ENCODE assay signal across 12 cellular contexts in genomic region chr22:20553947-20554741, GRCh38. TPM values are rescaled to one million over a fixed set of nuclear protein-coding genes. Genes with fewer than 3 reads are reported as not detected.
DNase-seq lines count a peak whose midpoint lies in the region; ATAC-seq and TF ChIP-seq lines count a peak whose summit lies in the region.
"Had no signal": no experiment of that assay in that cellular context is flagged by ENCODE, and none has a peak within 500 bp of the region (broad histone marks: within the 10 kb centered on the region; RNA-seq: fewer than 3 reads in every experiment).

No MANE protein-coding gene starts in this region.

- no peak for ATAC-seq in heart right ventricle
- ATAC-seq in Right ventricle myocardium superior (ENCODE audit: poor library complexity): no peak
- no peak for ATAC-seq in naive thymus-derived CD8-positive, alpha-beta T cell
- no peak for ATAC-seq in HG02623 (IDR thresholded peaks at IDR 0.05; ENCODE audit: unreplicated experiment)
- ATAC-seq: activated naive CD4-positive, alpha-beta T cell treated with anti-CD3 and anti-CD28 coated beads, Interleukin-2, amount 50 U/mL, for 72 hours had no signal

- H3K27me3 ChIP-seq in heart right ventricle (no peaks in the 10 kb centered on the region), uterus (no peaks in the 10 kb centered on the region), thyroid gland (no peaks in the 10 kb centered on the region)

- no peak for TF ChIP-seq CTCF in heart right ventricle (IDR thresholded peaks at IDR 0.05)
- TF ChIP-seq CTCF in chondrocyte (IDR thresholded peaks at IDR 0.05): no peak
- no peak for TF ChIP-seq CTCF in uterus (IDR thresholded peaks at IDR 0.05)
- no peak for TF ChIP-seq CTCF in thyroid gland (IDR thresholded peaks at IDR 0.05)

- TF ChIP-seq POLR2A in uterus (IDR thresholded peaks at IDR 0.05) (no peak), thyroid gland (IDR thresholded peaks at IDR 0.05) (no peak)

- peaks cover 0 to 6% (median 0%) of the 10 kb centered on the region in 11 donors for H3K9me3 ChIP-seq in heart right ventricle
- no peaks in the 10 kb centered on the region for H3K9me3 ChIP-seq in uterus
- H3K9me3 ChIP-seq in thyroid gland: no peaks in the 10 kb centered on the region

- POLR2A ChIA-PET in naive thymus-derived CD8-positive, alpha-beta T cell (lab: Charles Lee): interaction anchor here (1.3 to 18.4 kb wide), 7 partner anchors 10 to 91 kb away, joined by 4 to 796 read pairs (median 12); partner anchors contain the start of genes KLHL22 and MED15

- H3K4me1 Mint-ChIP-seq in chondrocyte (ENCODE audit: low read depth): peaks cover 88% of the 10 kb centered on the region
- H3K4me1 Mint-ChIP-seq in naive thymus-derived CD8-positive, alpha-beta T cell: peaks cover 51 to 100% (median 92%) of the 10 kb centered on the region in 4 donors

- peak overlapping the region; percentile 8 to 92 (median 86) for H3K27ac ChIP-seq in heart right ventricle
- H3K27ac ChIP-seq in uterus: peak overlapping the region; percentile 93 to 98
- H3K27ac ChIP-seq in thyroid gland: peak overlapping the region in 1 of 3 donors; percentile 62

- H3K4me1 ChIP-seq in heart right ventricle: peaks cover 50 to 93% (median 86%) of the 10 kb centered on the region in 9 donors
- peaks cover 39 to 46% of the 10 kb centered on the region in 2 donors for H3K4me1 ChIP-seq in uterus
- H3K4me1 ChIP-seq in thyroid gland: peaks cover 33 to 52% of the 10 kb centered on the region in 2 donors

- 85 to 87% methylated on average over 8 of the region's 8 CpGs for WGBS in heart right ventricle, 2 donors
- 83 to 92% methylated on average over 1 to 7 of the region's 8 CpGs for WGBS in thyroid gland, 2 donors

- peak overlapping the region; percentile 97 for H3K27ac Mint-ChIP-seq in chondrocyte (ENCODE audit: unreplicated experiment)
- peak overlapping the region; percentile 31 to 100 (median 96) for H3K27ac Mint-ChIP-seq in naive thymus-derived CD8-positive, alpha-beta T cell

- DNase-seq in heart right ventricle (no peak), Right ventricle myocardium superior (no peak), chondrocyte (ENCODE audit: low spot score) (peak; percentile 81), uterus (peak in 1 of 2 donors; percentile 17), thyroid gland (no peak), DMS79 treated with DMSO at 0.1 percent for 48 hours (lab: John Stamatoyannopoulos, UW) (no peak)
- DNase-seq in naive thymus-derived CD8-positive, alpha-beta T cell: no peak
- DNase-seq: activated CD4-positive, alpha-beta T cell treated with anti-CD3 and anti-CD28 coated beads, Interleukin-2, amount 50 U/mL, for 1 hour; AML-193; effector CD4-positive, alpha-beta T cell had no signal

- intact Hi-C loops in heart right ventricle (cut with DNase I): loop anchor here in 2 of 10 donors (5.0 kb wide), 1 partner anchor 47 kb away; the partner anchor contains the start of gene MED15 (in 2 of the 2)
- intact Hi-C loops in Right ventricle myocardium superior (cut with DNase I): loop anchor here (5.0 kb wide), 1 partner anchor 47 kb away; the partner anchor contains the start of gene MED15
- intact Hi-C loops in uterus (cut with DNase I; ENCODE audit: low total_unique reads): no loop called here
- intact Hi-C loops in thyroid gland (cut with DNase I): no loop called here

- peaks cover 26% of the 10 kb centered on the region for H3K36me3 Mint-ChIP-seq in chondrocyte (ENCODE audit: low read depth)
- peaks cover 12 to 59% (median 51%) of the 10 kb centered on the region in 3 donors for H3K36me3 Mint-ChIP-seq in naive thymus-derived CD8-positive, alpha-beta T cell

- no peak overlapping the region for H3K4me3 Mint-ChIP-seq in chondrocyte (ENCODE audit: unreplicated experiment)
- peak overlapping the region in 9 of 10 donors; percentile 20 to 89 (median 75) for H3K4me3 Mint-ChIP-seq in naive thymus-derived CD8-positive, alpha-beta T cell

- H3K9me3 Mint-ChIP-seq in chondrocyte (ENCODE audit: low read depth): peaks cover 7% of the 10 kb centered on the region
- peaks cover 5 to 9% (median 7%) of the 10 kb centered on the region in 9 donors for H3K9me3 Mint-ChIP-seq in naive thymus-derived CD8-positive, alpha-beta T cell

- peaks cover 0 to 79% (median 20%) of the 10 kb centered on the region in 9 donors for H3K36me3 ChIP-seq in heart right ventricle
- H3K36me3 ChIP-seq in uterus: no peaks in the 10 kb centered on the region
- peaks cover 9 to 16% of the 10 kb centered on the region in 2 donors for H3K36me3 ChIP-seq in thyroid gland

- H3K27me3 Mint-ChIP-seq in chondrocyte (ENCODE audit: low read depth): no peaks in the 10 kb centered on the region
- no peaks in the 10 kb centered on the region for H3K27me3 Mint-ChIP-seq in naive thymus-derived CD8-positive, alpha-beta T cell

- H3K4me3 ChIP-seq in heart right ventricle (no peak overlapping the region), uterus (no peak overlapping the region), thyroid gland (replicated peaks in 1 of 3) (no peak overlapping the region)

RNA-seq across cellular contexts. Expression of gene MED15, which starts 46.7 kb away (rescaled TPM):
- 10 to 100 TPM; 35.6 to 66.8 (median 44.0) TPM for total RNA-seq in heart right ventricle
- 10 to 100 TPM; 33.8 to 40.8 TPM for polyA plus RNA-seq in heart right ventricle
- total RNA-seq in Right ventricle myocardium superior: 36.3 TPM
- 105 to 111 TPM (median 110 TPM) in 3 replicates for total RNA-seq in chondrocyte
- total RNA-seq in naive thymus-derived CD8-positive, alpha-beta T cell: 100 to 1,000 TPM; 308 to 327 TPM
- 10 to 100 TPM; 25.4 to 85.2 (median 38.2) TPM for polyA plus RNA-seq in naive thymus-derived CD8-positive, alpha-beta T cell
- 100 to 1,000 TPM in 1 of 4 donors, 10 to 100 TPM in 3; 16.5 to 110 (median 38.6) TPM for total RNA-seq in uterus
- total RNA-seq in thyroid gland: 10 to 100 TPM; 33.6 to 65.1 (median 36.1) TPM

RNA-seq across cellular contexts. Expression of gene KLHL22, which starts 58.5 kb away (rescaled TPM):
- total RNA-seq in heart right ventricle: 10 to 100 TPM; 14.1 to 29.3 (median 18.5) TPM
- polyA plus RNA-seq in heart right ventricle: 10 to 100 TPM; 11.3 to 15.4 TPM
- 13.5 TPM for total RNA-seq in Right ventricle myocardium superior
- total RNA-seq in chondrocyte: 37.3 to 49.3 TPM (median 37.7 TPM) in 3 replicates
- 10 to 100 TPM; 65.0 to 71.9 TPM for total RNA-seq in naive thymus-derived CD8-positive, alpha-beta T cell
- polyA plus RNA-seq in naive thymus-derived CD8-positive, alpha-beta T cell: 10 to 100 TPM; 16.1 to 25.4 (median 20.0) TPM
- 10 to 100 TPM; 14.1 to 73.8 (median 42.7) TPM for total RNA-seq in uterus
- 10 to 100 TPM; 38.0 to 76.9 (median 61.0) TPM for total RNA-seq in thyroid gland
